In the genomic region with DNA sequence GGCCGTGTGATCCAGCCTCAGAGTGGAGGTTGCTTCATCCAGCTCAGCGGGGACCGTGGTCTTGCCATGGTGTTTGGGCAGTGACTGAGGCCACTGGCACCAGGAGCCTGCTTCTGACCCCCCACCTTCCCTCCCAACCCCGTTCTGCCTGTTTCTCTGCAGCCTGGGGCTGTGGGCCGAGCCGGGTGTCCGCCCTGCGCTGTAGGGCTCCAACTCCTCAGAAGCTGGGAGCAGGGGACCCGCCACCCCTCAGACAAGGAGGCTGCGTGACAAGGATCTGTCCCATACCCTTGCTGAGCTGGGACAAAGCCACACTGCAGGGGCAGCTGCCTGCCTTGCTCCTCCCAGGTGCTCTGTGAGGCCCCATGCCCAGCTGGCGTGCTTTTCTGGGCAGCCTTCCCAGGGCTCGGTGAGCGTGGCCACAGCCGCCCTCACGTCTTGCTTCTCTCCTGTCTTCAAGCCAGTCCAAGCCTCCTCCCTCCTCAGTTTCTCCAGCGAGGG, we compare ENCODE assay signal across 11 cellular contexts. TPM values are rescaled to one million over a fixed set of nuclear protein-coding genes. Genes with fewer than 3 reads are reported as not detected.
DNase-seq lines count a peak whose midpoint lies in the region; ATAC-seq and TF ChIP-seq lines count a peak whose summit lies in the region.
"Had no signal": no experiment of that assay in that cellular context is flagged by ENCODE, and none has a peak within 500 bp of the region (broad histone marks: within the 10 kb centered on the region; RNA-seq: fewer than 3 reads in every experiment).

No MANE protein-coding gene starts in this region.

- peaks cover 34% of the 10 kb centered on the region for H3K36me3 Mint-ChIP-seq in effector memory CD8-positive, alpha-beta T cell (ENCODE audit: insufficient read depth)

- TF ChIP-seq CTCF in GM10248 (IDR thresholded peaks at IDR 0.05; ENCODE audit: control extremely low read depth, extremely low read depth, low read depth, missing control alignments): no peak

- H3K9me3 Mint-ChIP-seq in effector memory CD8-positive, alpha-beta T cell: no peaks in the 10 kb centered on the region
- H3K9me3 Mint-ChIP-seq: activated naive CD8-positive, alpha-beta T cell treated with anti-CD3 and anti-CD28 coated beads, Interleukin-2, amount 10 ng/mL, durations not matched to agents 7 days and 5 days had no signal

- ATAC-seq in left lobe of liver: peak; percentile 77
- ATAC-seq in effector memory CD8-positive, alpha-beta T cell (replicated peaks): no peak
- ATAC-seq: SK-N-SH treated with all-trans-retinoic acid at 6 μM for 48 hours had no signal

- H3K4me1 Mint-ChIP-seq in effector memory CD8-positive, alpha-beta T cell (ENCODE audit: low read depth in 2 of 2): peaks cover 1 to 6% of the 10 kb centered on the region in 2 donors

- CTCF ChIA-PET in GM10248 (lab: Yijun Ruan, JAX): interaction anchor here (1.0 to 5.9 kb wide), 24 partner anchors 9 to 224 kb away, joined by 3 to 54 read pairs (median 6); a partner anchor contains a TSS

- H3K27ac Mint-ChIP-seq in effector memory CD8-positive, alpha-beta T cell: no peak overlapping the region
- H3K27ac Mint-ChIP-seq: activated CD4-positive, alpha-beta memory T cell treated with anti-CD3 and anti-CD28 coated beads for 36 hours; activated naive CD8-positive, alpha-beta T cell treated with anti-CD3 and anti-CD28 coated beads, Interleukin-2, amount 10 ng/mL, durations not matched to agents 7 days and 5 days had no signal

- no peaks in the 10 kb centered on the region for H3K27me3 Mint-ChIP-seq in effector memory CD8-positive, alpha-beta T cell
- H3K27me3 Mint-ChIP-seq: activated CD4-positive, alpha-beta memory T cell treated with anti-CD3 and anti-CD28 coated beads for 36 hours; activated naive CD8-positive, alpha-beta T cell treated with anti-CD3 and anti-CD28 coated beads, Interleukin-2, amount 10 ng/mL, durations not matched to agents 7 days and 5 days had no signal

- no peak overlapping the region for H3K4me3 Mint-ChIP-seq in effector memory CD8-positive, alpha-beta T cell
- H3K4me3 Mint-ChIP-seq: activated CD4-positive, alpha-beta memory T cell treated with anti-CD3 and anti-CD28 coated beads for 36 hours; activated naive CD8-positive, alpha-beta T cell treated with anti-CD3 and anti-CD28 coated beads, Interleukin-2, amount 10 ng/mL, durations not matched to agents 7 days and 5 days had no signal

- DNase-seq in NCI-H1694 (lab: John Stamatoyannopoulos, UW) (peak; percentile 43), cerebellum (ENCODE audit: low spot score) (peak; percentile 78), left lobe of liver (ENCODE audit: low spot score) (peak; percentile 89), superior temporal gyrus (ENCODE audit: extremely low spot score) (peak; percentile 25), GM10248 (ENCODE audit: extremely low spot score) (no peak), activated gamma-delta T cell treated with Interleukin-2 at 50 U/mL for 16 hours (no peak)
- DNase-seq in stimulated activated CD4-positive, alpha-beta T cell treated with anti-CD3 and anti-CD28 coated beads, Interleukin-2, amount 100 ng/mL, for 24 hours: no peak
- no peak for DNase-seq in effector memory CD8-positive, alpha-beta T cell
- DNase-seq: activated CD4-positive, alpha-beta memory T cell treated with anti-CD3 and anti-CD28 coated beads for 36 hours; activated naive CD8-positive, alpha-beta T cell treated with anti-CD3 and anti-CD28 coated beads, Interleukin-2, amount 10 ng/mL, durations not matched to agents 7 days and 5 days had no signal

- POLR2A ChIA-PET in GM10248 (lab: Yijun Ruan, JAX): interaction anchor here (2.1 kb wide), 1 partner anchor 147 kb away, joined by 8 read pairs; a partner anchor contains a TSS

RNA-seq across cellular contexts. Expression of a gene that starts 11.7 kb away (rescaled TPM):
- total RNA-seq in cerebellum (36.1 TPM), left lobe of liver (20.2 TPM)

Comparison
In these comparisons a context has a peak if more than half of its experiments do, and no peak if none do; other contexts are left out.
1. DNase-seq: peak in NCI-H1694 (single experiment), cerebellum (single experiment), left lobe of liver (single experiment) and superior temporal gyrus (single experiment); none in GM10248 (single experiment), stimulated activated CD4-positive, alpha-beta T cell treated with anti-CD3 and anti-CD28 coated beads, Interleukin-2, amount 100 ng/mL, for 24 hours (0 of 2), effector memory CD8-positive, alpha-beta T cell (0 of 3) and activated gamma-delta T cell treated with Interleukin-2 at 50 U/mL for 16 hours (single experiment).